1 cellular context compared by ENCODE assay signal in genomic region chr10:104120903-104121484, GRCh38.
TF ChIP-seq lines count a peak whose summit lies in the region.

No MANE protein-coding gene starts in this region.

TF ChIP-seq in K562, 482 proteins besides CTCF, POLR2A, EP300 and RAD21 (continued from another document and continues in another):
- no peak for TF ChIP-seq ZBTB40 (IDR thresholded peaks at IDR 0.05)
- TF ChIP-seq ZBTB40 (CRISPR knock-in tag; IDR thresholded peaks at IDR 0.05) = no peak
- TF ChIP-seq ZNF23 (CRISPR knock-in tag; IDR thresholded peaks at IDR 0.05) = no peak
- no peak for TF ChIP-seq ZNF407 (IDR thresholded peaks at IDR 0.05; ENCODE audit: low read depth)
- no peak for TF ChIP-seq MYBL2 (IDR thresholded peaks at IDR 0.05; ENCODE audit: low read depth)
- TF ChIP-seq MYBL2 (CRISPR knock-in tag; IDR thresholded peaks at IDR 0.05; ENCODE audit: borderline replicate concordance) = no peak
- TF ChIP-seq ILF3 (IDR thresholded peaks at IDR 0.05; ENCODE audit: borderline replicate concordance) = no peak
- peak; percentile 91 for TF ChIP-seq CEBPB (tag; IDR thresholded peaks at IDR 0.05)
- no peak for TF ChIP-seq ATF6 (CRISPR knock-in tag; IDR thresholded peaks at IDR 0.05)
- no peak for TF ChIP-seq ZNF41 (CRISPR knock-in tag; conservative IDR thresholded peaks at IDR 0.05)
- TF ChIP-seq RCOR1 (IDR thresholded peaks at IDR 0.05; ENCODE audit: borderline replicate concordance in 1 of 2, low read depth in 2 of 2, low read length in 2 of 2) = peak in 1 of 2 experiments; percentile 63; a peak in 1 of 4 replicates
- no peak for TF ChIP-seq THRB (CRISPR knock-in tag; conservative IDR thresholded peaks at IDR 0.05)
- TF ChIP-seq LCOR (CRISPR knock-in tag; IDR thresholded peaks at IDR 0.05) = 0 out of 2 replicates have a peak, but pooled peaks have one; percentile 4
- TF ChIP-seq ETV6 (IDR thresholded peaks at IDR 0.05; ENCODE audit: borderline replicate concordance in 1 of 2, low read depth in 2 of 2, low read length in 1 of 2) = no peak
- TF ChIP-seq ETV6 (CRISPR knock-in tag; IDR thresholded peaks at IDR 0.05; ENCODE audit: borderline replicate concordance) = no peak
- no peak for TF ChIP-seq TSHZ1 (CRISPR knock-in tag; IDR thresholded peaks at IDR 0.05)
- peak; percentile 26; the same call in 1 of the 2 replicates for TF ChIP-seq ZNF766 (CRISPR knock-in tag; conservative IDR thresholded peaks at IDR 0.05)
- TF ChIP-seq GABPA (tag; conservative IDR thresholded peaks at IDR 0.05; ENCODE audit: low read depth) = peak; percentile 34; the same call in 1 of the 2 replicates
- TF ChIP-seq ZBTB9 (CRISPR knock-in tag; IDR thresholded peaks at IDR 0.05) = no peak
- no peak for TF ChIP-seq ZNF785 (CRISPR knock-in tag; IDR thresholded peaks at IDR 0.05)
- no peak for TF ChIP-seq HLTF (IDR thresholded peaks at IDR 0.05)
- TF ChIP-seq NONO (IDR thresholded peaks at IDR 0.05; ENCODE audit: low read depth in 2 of 2, low read length in 1 of 2) = no peak
- no peak for TF ChIP-seq ZNF696 (CRISPR knock-in tag; conservative IDR thresholded peaks at IDR 0.05)
- no peak for TF ChIP-seq EZH2 (IDR thresholded peaks at IDR 0.05; ENCODE audit: borderline replicate concordance, low read depth, low read length)
- no peak for TF ChIP-seq ZBTB17 (CRISPR knock-in tag; IDR thresholded peaks at IDR 0.05)
- TF ChIP-seq DPF2 (IDR thresholded peaks at IDR 0.05) = no peak
- TF ChIP-seq ZNF224 (CRISPR knock-in tag; IDR thresholded peaks at IDR 0.05) = no peak
- no peak for TF ChIP-seq SMAD4 (CRISPR knock-in tag; conservative IDR thresholded peaks at IDR 0.05)
- no peak for TF ChIP-seq MEF2A (IDR thresholded peaks at IDR 0.05; ENCODE audit: control insufficient read depth, low read depth, low read length)
